ENCODE assay signal across 15 cellular contexts in genomic region chr13:73998631-73999030, GRCh38.
DNase-seq lines count a peak whose midpoint lies in the region; ATAC-seq lines count a peak whose summit lies in the region.
"Had no signal": no experiment of that assay in that cellular context is flagged by ENCODE, and none has a peak within 500 bp of the region (broad histone marks: within the 10 kb centered on the region; RNA-seq: fewer than 3 reads in every experiment).

No MANE protein-coding gene starts in this region.

- no peaks in the 10 kb centered on the region for H3K27me3 ChIP-seq in naive thymus-derived CD4-positive, alpha-beta T cell (ENCODE audit: control insufficient read depth in 2 of 2, insufficient read depth in 2 of 2, low read length in 2 of 2)
- H3K27me3 ChIP-seq in right cardiac atrium (ENCODE audit: control insufficient read depth, insufficient read depth) = no peaks in the 10 kb centered on the region
- H3K27me3 ChIP-seq: SJSA1, upper lobe of left lung had no signal

- no peaks in the 10 kb centered on the region for H3K9me3 ChIP-seq in naive thymus-derived CD4-positive, alpha-beta T cell (ENCODE audit: control insufficient read depth in 2 of 3, low read length in 3 of 3)
- no peaks in the 10 kb centered on the region for H3K9me3 ChIP-seq in right cardiac atrium (ENCODE audit: control insufficient read depth, low read length)
- H3K9me3 ChIP-seq: SJSA1, upper lobe of left lung had no signal

- CTCF ChIA-PET in activated CD4-positive, alpha-beta T cell treated with anti-CD3 and anti-CD28 coated beads, Interleukin-2, amount 10 ng/mL, durations not matched to agents 7 days and 5 days (lab: Charles Lee) = no interaction called here
- CTCF ChIA-PET in naive thymus-derived CD4-positive, alpha-beta T cell (lab: Charles Lee) = interaction anchor here (0.7 kb wide), 1 partner anchor 63 kb away, joined by 3 read pairs; no protein-coding TSS in a partner anchor

- WGBS in right cardiac atrium = 81% methylated on average over 2 of the region's 2 CpGs

- H3K4me1 ChIP-seq in naive thymus-derived CD4-positive, alpha-beta T cell (ENCODE audit: control insufficient read depth in 2 of 2, insufficient read depth in 2 of 2, low read length in 2 of 2) = peaks cover 13 to 14% of the 10 kb centered on the region in 2 donors
- no peaks in the 10 kb centered on the region for H3K4me1 ChIP-seq in right cardiac atrium (ENCODE audit: control insufficient read depth, insufficient read depth, low read length)
- H3K4me1 ChIP-seq: SJSA1, upper lobe of left lung had no signal

- H3K27me3 Mint-ChIP-seq in activated CD4-positive, alpha-beta T cell treated with anti-CD3 and anti-CD28 coated beads, Interleukin-2, amount 10 ng/mL, durations not matched to agents 7 days and 5 days = no peaks in the 10 kb centered on the region
- H3K27me3 Mint-ChIP-seq in naive thymus-derived CD4-positive, alpha-beta T cell = no peaks in the 10 kb centered on the region
- H3K27me3 Mint-ChIP-seq: dendritic cell treated with granulocyte-macrophage colony-stimulating factor and Interleukin-4, amounts not matched to agents 40 ng/mL and 50 ng/mL, for 4 days had no signal

- H3K4me3 ChIP-seq in naive thymus-derived CD4-positive, alpha-beta T cell (ENCODE audit: low read length) = no peak overlapping the region
- H3K4me3 ChIP-seq in right cardiac atrium (ENCODE audit: low read length) = no peak overlapping the region
- H3K4me3 ChIP-seq: SJSA1, upper lobe of left lung had no signal

- intact Hi-C loops in naive thymus-derived CD4-positive, alpha-beta T cell (cut with micrococcal nuclease) = loop anchor here in 1 of 2 donors (1.0 to 2.0 kb wide), 3 partner anchors 8 to 14 kb away; no protein-coding TSS in a partner anchor
- intact Hi-C loops in right cardiac atrium (cut with DNase I) = no loop called here

- no peaks in the 10 kb centered on the region for H3K9me3 Mint-ChIP-seq in activated CD4-positive, alpha-beta T cell treated with anti-CD3 and anti-CD28 coated beads, Interleukin-2, amount 10 ng/mL, durations not matched to agents 7 days and 5 days
- H3K9me3 Mint-ChIP-seq in naive thymus-derived CD4-positive, alpha-beta T cell = peaks cover 0 to 1% (median 0%) of the 10 kb centered on the region in 11 donors
- H3K9me3 Mint-ChIP-seq: dendritic cell treated with granulocyte-macrophage colony-stimulating factor and Interleukin-4, amounts not matched to agents 40 ng/mL and 50 ng/mL, for 4 days; nephron progenitor cell had no signal

- no peaks in the 10 kb centered on the region for H3K36me3 ChIP-seq in naive thymus-derived CD4-positive, alpha-beta T cell (ENCODE audit: control insufficient read depth in 2 of 3, insufficient read depth in 3 of 3, low read length in 3 of 3)
- H3K36me3 ChIP-seq: SJSA1, upper lobe of left lung had no signal

- POLR2A ChIA-PET in activated CD4-positive, alpha-beta T cell treated with anti-CD3 and anti-CD28 coated beads, Interleukin-2, amount 10 ng/mL, durations not matched to agents 7 days and 5 days (lab: Charles Lee) = no interaction called here
- POLR2A ChIA-PET in naive thymus-derived CD4-positive, alpha-beta T cell (lab: Charles Lee) = interaction anchor here (0.6 to 1.9 kb wide), 3 partner anchors 13 to 233 kb away, joined by 3 to 6 read pairs (median 4); no protein-coding TSS in a partner anchor

- peaks cover 10% of the 10 kb centered on the region for H3K36me3 Mint-ChIP-seq in activated CD4-positive, alpha-beta T cell treated with anti-CD3 and anti-CD28 coated beads, Interleukin-2, amount 10 ng/mL, durations not matched to agents 7 days and 5 days (ENCODE audit: low read depth)
- H3K36me3 Mint-ChIP-seq in naive thymus-derived CD4-positive, alpha-beta T cell = peaks cover 7 to 18% (median 11%) of the 10 kb centered on the region in 5 donors

- H3K4me3 Mint-ChIP-seq in activated CD4-positive, alpha-beta T cell treated with anti-CD3 and anti-CD28 coated beads, Interleukin-2, amount 10 ng/mL, durations not matched to agents 7 days and 5 days = no peak overlapping the region
- peak overlapping the region in 5 of 10 donors; percentile 6 to 42 (median 14) for H3K4me3 Mint-ChIP-seq in naive thymus-derived CD4-positive, alpha-beta T cell
- H3K4me3 Mint-ChIP-seq: dendritic cell treated with granulocyte-macrophage colony-stimulating factor and Interleukin-4, amounts not matched to agents 40 ng/mL and 50 ng/mL, for 4 days; nephron progenitor cell had no signal

- DNase-seq in activated CD4-positive, alpha-beta T cell treated with anti-CD3 and anti-CD28 coated beads, Interleukin-2, amount 10 ng/mL, durations not matched to agents 7 days and 5 days = no peak
- DNase-seq in activated CD4-positive, alpha-beta T cell treated with anti-CD3 and anti-CD28 coated beads for 1 hour = no peak
- peak in 4 of 9 donors; percentile 12 to 40 (median 28) for DNase-seq in naive thymus-derived CD4-positive, alpha-beta T cell
- no peak for DNase-seq in GM19238 (ENCODE audit: insufficient read length, low spot score)
- no peak for DNase-seq in right cardiac atrium
- DNase-seq in NCI-H1092 (lab: John Stamatoyannopoulos, UW) = no peak
- DNase-seq: activated CD8-positive, alpha-beta memory T cell treated with anti-CD3 and anti-CD28 coated beads, Interleukin-2, amount 50 U/mL, for 4 hours; NCI-H2029; nephron progenitor cell; stimulated activated CD4-positive, alpha-beta T cell treated with anti-CD3 and anti-CD28 coated beads, Interleukin-2, amount 100 ng/mL, for 24 hours; upper lobe of left lung had no signal

- peak; percentile 78 for ATAC-seq in GM21515 (IDR thresholded peaks at IDR 0.05; ENCODE audit: unreplicated experiment)
- ATAC-seq in HG03342 (IDR thresholded peaks at IDR 0.05; ENCODE audit: unreplicated experiment) = peak; percentile 56
- ATAC-seq in naive thymus-derived CD4-positive, alpha-beta T cell = peak; percentile 50
- ATAC-seq in right cardiac atrium = no peak

- peaks cover 21% of the 10 kb centered on the region for H3K4me1 Mint-ChIP-seq in activated CD4-positive, alpha-beta T cell treated with anti-CD3 and anti-CD28 coated beads, Interleukin-2, amount 10 ng/mL, durations not matched to agents 7 days and 5 days
- H3K4me1 Mint-ChIP-seq in naive thymus-derived CD4-positive, alpha-beta T cell = peaks cover 11 to 89% (median 72%) of the 10 kb centered on the region in 7 donors
- H3K4me1 Mint-ChIP-seq: nephron progenitor cell had no signal

- peak overlapping the region; percentile 23 for H3K27ac ChIP-seq in naive thymus-derived CD4-positive, alpha-beta T cell (ENCODE audit: low read depth, low read length)
- no peak overlapping the region for H3K27ac ChIP-seq in right cardiac atrium (ENCODE audit: low read length)
- H3K27ac ChIP-seq: SJSA1, upper lobe of left lung had no signal

- H3K27ac Mint-ChIP-seq in activated CD4-positive, alpha-beta T cell treated with anti-CD3 and anti-CD28 coated beads, Interleukin-2, amount 10 ng/mL, durations not matched to agents 7 days and 5 days = peak overlapping the region; percentile 60
- peak overlapping the region in 7 of 9 donors; percentile 16 to 78 (median 47) for H3K27ac Mint-ChIP-seq in naive thymus-derived CD4-positive, alpha-beta T cell
- H3K27ac Mint-ChIP-seq: dendritic cell treated with granulocyte-macrophage colony-stimulating factor and Interleukin-4, amounts not matched to agents 40 ng/mL and 50 ng/mL, for 4 days; nephron progenitor cell had no signal

Comparison
In these comparisons a context has a peak if more than half of its experiments do, and no peak if none do; other contexts are left out.
1. ATAC-seq: peak in GM21515 (single experiment), HG03342 (single experiment) and naive thymus-derived CD4-positive, alpha-beta T cell (single experiment); none in right cardiac atrium (0 of 2).